In the genomic region with DNA sequence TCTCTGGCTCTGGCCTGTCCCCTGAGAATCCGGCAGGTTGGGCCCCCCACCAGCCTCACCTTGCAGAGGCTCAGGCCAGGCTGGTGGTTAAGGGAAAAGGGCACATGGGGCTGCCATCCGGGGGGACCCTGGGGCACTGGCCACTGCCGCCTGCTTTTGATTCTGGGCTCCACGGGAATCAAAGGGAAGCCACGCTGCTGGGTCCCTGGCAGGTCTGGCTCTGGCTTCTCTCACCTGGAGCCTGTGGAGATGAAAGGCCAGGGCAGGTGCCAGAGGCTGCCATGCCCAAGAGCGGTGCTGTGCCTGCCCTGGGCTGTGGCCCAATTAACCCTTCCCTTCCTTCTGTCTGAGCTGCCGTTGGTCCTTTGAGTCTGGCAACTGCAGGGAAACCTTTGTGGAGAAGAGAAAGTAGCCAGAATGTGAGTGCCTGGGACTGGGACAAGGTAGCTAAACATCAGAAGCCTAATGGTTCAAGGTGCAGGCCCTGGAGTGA, we compare ENCODE assay signal across 20 cellular contexts. TPM values are rescaled to one million over a fixed set of nuclear protein-coding genes. Genes with fewer than 3 reads are reported as not detected.
DNase-seq lines count a peak whose midpoint lies in the region; ATAC-seq and TF ChIP-seq lines count a peak whose summit lies in the region.
"Had no signal": no experiment of that assay in that cellular context is flagged by ENCODE, and none has a peak within 500 bp of the region (broad histone marks: within the 10 kb centered on the region; RNA-seq: fewer than 3 reads in every experiment).

No MANE protein-coding gene starts in this region.

- H3K27ac Mint-ChIP-seq in GM23338: no peak overlapping the region

- H2BK12ac ChIP-seq in neuronal stem cell (ENCODE audit: low read length): no peak overlapping the region

- peaks cover 23% of the 10 kb centered on the region for H3K27me3 Mint-ChIP-seq in GM23338 (ENCODE audit: insufficient read depth, low read depth, poor library complexity)

- no peak overlapping the region for H2BK15ac ChIP-seq in neuronal stem cell (ENCODE audit: low read length)

- H4K8ac ChIP-seq in neuronal stem cell (ENCODE audit: low read depth, low read length): no peak overlapping the region

- H2AK5ac ChIP-seq in neuronal stem cell (ENCODE audit: low read depth, low read length): no peak overlapping the region

- no peak for TF ChIP-seq CTCF in GM23338 (conservative IDR thresholded peaks at IDR 0.05; ENCODE audit: low read depth in 2 of 2)
- TF ChIP-seq CTCF in PC-9 (conservative IDR thresholded peaks at IDR 0.05): no peak

- H2BK120ac ChIP-seq in neuronal stem cell (ENCODE audit: low read depth, low read length): no peak overlapping the region

- H3K4ac ChIP-seq in neuronal stem cell (ENCODE audit: low read length): no peak overlapping the region

- H2BK5ac ChIP-seq in neuronal stem cell (ENCODE audit: low read length): no peak overlapping the region

- H3K4me1 Mint-ChIP-seq in GM23338: no peaks in the 10 kb centered on the region; the same call in 1 of the 3 replicates

- CTCF ChIA-PET in PC-9 (lab: Charles Lee): no interaction called here

- WGBS in neuronal stem cell (ENCODE audit: extremely low coverage in 2 of 2, insufficient read length in 2 of 2, insufficient replicate concordance in 1 of 2), 2 donors: no CpG with 5 or more reads among the region's 7 CpGs

- peak; percentile 30; the same call in 2 of the 3 replicates for ATAC-seq in GM23338
- ATAC-seq in GM18519 (IDR thresholded peaks at IDR 0.05; ENCODE audit: low FRiP score, unreplicated experiment): no peak
- ATAC-seq: PC-3 had no signal

- H3K4me3 Mint-ChIP-seq in GM23338: no peak overlapping the region

- H3K23ac ChIP-seq in neuronal stem cell (ENCODE audit: low read depth, low read length, poor library complexity): no peak overlapping the region

- no peak overlapping the region for H2AFZ ChIP-seq in GM23338
- no peak overlapping the region for H2AFZ ChIP-seq in neuronal stem cell (ENCODE audit: low read length)
- H2AFZ ChIP-seq in PC-9: no peak overlapping the region

- no peaks in the 10 kb centered on the region for H3K36me3 Mint-ChIP-seq in GM23338 (ENCODE audit: low read depth)

- H3K4me3 ChIP-seq in GM23338: no peak overlapping the region
- no peak overlapping the region for H3K4me3 ChIP-seq in neuronal stem cell (ENCODE audit: low read length in 2 of 2)
- H3K4me3 ChIP-seq in PC-9: no peak overlapping the region

- no peak overlapping the region for H3K9ac ChIP-seq in neuronal stem cell (ENCODE audit: low read depth, low read length, poor library complexity)

- H3K4me1 ChIP-seq in GM23338 (ENCODE audit: insufficient read depth): no peaks in the 10 kb centered on the region
- H3K4me1 ChIP-seq in neuronal stem cell (ENCODE audit: control insufficient read depth in 2 of 2, insufficient read depth in 1 of 2, low read depth in 1 of 2, low read length in 2 of 2): peaks cover 0 to 4% of the 10 kb centered on the region in 2 donors
- no peaks in the 10 kb centered on the region for H3K4me1 ChIP-seq in PC-9 (replicated peaks; ENCODE audit: insufficient read depth)

- peak overlapping the region; percentile 52 for H3K18ac ChIP-seq in neuronal stem cell (ENCODE audit: low read length)

- H4K20me1 ChIP-seq in GM23338 (replicated peaks; ENCODE audit: insufficient read depth) (no peaks in the 10 kb centered on the region), PC-9 (ENCODE audit: insufficient read depth) (peaks cover 4% of the 10 kb centered on the region; the same call in 1 of the 2 replicates)

- H3K27ac ChIP-seq in GM23338 (ENCODE audit: low read depth) (no peak overlapping the region), neuronal stem cell (replicated peaks; ENCODE audit: low read length) (no peak overlapping the region), PC-9 (no peak overlapping the region)
- H3K27ac ChIP-seq: C4-2B, RWPE1 had no signal

- 0 out of 2 replicates have a peak, but pooled peaks cover 3% of the 10 kb centered on the region for H3F3A ChIP-seq in GM23338 (replicated peaks; ENCODE audit: low read depth)
- no peaks in the 10 kb centered on the region for H3F3A ChIP-seq in PC-9 (ENCODE audit: insufficient read depth, low read depth)

- H3K4me2 ChIP-seq in GM23338: no peak overlapping the region
- H3K4me2 ChIP-seq in neuronal stem cell (ENCODE audit: insufficient read depth, low read length, poor library complexity, severe bottlenecking): no peak overlapping the region
- no peak overlapping the region for H3K4me2 ChIP-seq in PC-9

- H3K36me3 ChIP-seq in GM23338 (ENCODE audit: insufficient read depth) (no peaks in the 10 kb centered on the region), neuronal stem cell (replicated peaks in 1 of 2; ENCODE audit: control insufficient read depth in 2 of 2, insufficient read depth in 2 of 2, low read length in 2 of 2) (no peaks in the 10 kb centered on the region), PC-9 (ENCODE audit: low read depth) (no peaks in the 10 kb centered on the region)

- H3K14ac ChIP-seq in neuronal stem cell (ENCODE audit: low read length): no peak overlapping the region

- peaks cover 26% of the 10 kb centered on the region for H3K27me3 ChIP-seq in GM23338 (ENCODE audit: insufficient read depth)
- H3K27me3 ChIP-seq in neuronal stem cell (ENCODE audit: control insufficient read depth in 3 of 3, insufficient read depth in 3 of 3, low read depth in 1 of 3, low read length in 3 of 3): peaks cover 0 to 90% (median 15%) of the 10 kb centered on the region in 3 experiments
- peaks cover 97% of the 10 kb centered on the region for H3K27me3 ChIP-seq in PC-9 (ENCODE audit: insufficient read depth, low read depth)

- no peaks in the 10 kb centered on the region for H3K79me1 ChIP-seq in neuronal stem cell (ENCODE audit: low read depth, low read length)

- POLR2A ChIA-PET in PC-9 (lab: Charles Lee; ENCODE audit: unreplicated experiment): no interaction called here

- H3K9me3 Mint-ChIP-seq in GM23338: no peaks in the 10 kb centered on the region

- DNase-seq in DMS153 (lab: John Stamatoyannopoulos, UW) (peak; percentile 35), GM23338 (ENCODE audit: low spot score) (no peak), NCI-H2196 treated with DMSO at 0.1 percent for 48 hours (lab: John Stamatoyannopoulos, UW; ENCODE audit: unreplicated experiment) (peak; percentile 64), neuronal stem cell (ENCODE audit: low spot score) (no peak), SHP77 treated with DMSO at 0.1 percent for 48 hours (lab: John Stamatoyannopoulos, UW) (no peak), islet precursor cell (no peak), PC-9 (no peak)
- DNase-seq: ACHN, AML-193, DMS 273 treated with DMSO at 0.1 percent for 48 hours, EL, GOT3, KG1, NCI-H2107, PC-3, T1000 had no signal

- no peaks in the 10 kb centered on the region for H3K9me3 ChIP-seq in neuronal stem cell (replicated peaks in 1 of 2; ENCODE audit: control insufficient read depth in 2 of 2, insufficient read depth in 1 of 2, low read depth in 1 of 2, low read length in 2 of 2)
- H3K9me3 ChIP-seq in PC-9 (ENCODE audit: insufficient read depth, low read depth): no peaks in the 10 kb centered on the region

- H3K9me2 ChIP-seq in GM23338 (ENCODE audit: insufficient read depth) (no peaks in the 10 kb centered on the region), PC-9 (ENCODE audit: insufficient read depth) (no peaks in the 10 kb centered on the region)

- H4K91ac ChIP-seq in neuronal stem cell (ENCODE audit: low read depth, low read length, poor library complexity): no peak overlapping the region

- H3K79me2 ChIP-seq in GM23338 (replicated peaks; ENCODE audit: insufficient read depth) (no peaks in the 10 kb centered on the region), PC-9 (ENCODE audit: low read depth) (no peaks in the 10 kb centered on the region)

- intact Hi-C loops in PC-9 (cut with micrococcal nuclease; ENCODE audit: unreplicated experiment): no loop called here

- no TSS peak for BruUV-seq in PC-9 (replicated peaks; lab: Mats Ljungman, UMichigan)

TF ChIP-seq in GM23338, 12 proteins besides CTCF, POLR2A, EP300 and RAD21 (continues in another document):
- TF ChIP-seq NANOG (IDR thresholded peaks at IDR 0.05; ENCODE audit: borderline replicate concordance) (no peak), JUNB (IDR thresholded peaks at IDR 0.05; ENCODE audit: unreplicated experiment) (no peak)
- TF ChIP-seq, protein P1, sequence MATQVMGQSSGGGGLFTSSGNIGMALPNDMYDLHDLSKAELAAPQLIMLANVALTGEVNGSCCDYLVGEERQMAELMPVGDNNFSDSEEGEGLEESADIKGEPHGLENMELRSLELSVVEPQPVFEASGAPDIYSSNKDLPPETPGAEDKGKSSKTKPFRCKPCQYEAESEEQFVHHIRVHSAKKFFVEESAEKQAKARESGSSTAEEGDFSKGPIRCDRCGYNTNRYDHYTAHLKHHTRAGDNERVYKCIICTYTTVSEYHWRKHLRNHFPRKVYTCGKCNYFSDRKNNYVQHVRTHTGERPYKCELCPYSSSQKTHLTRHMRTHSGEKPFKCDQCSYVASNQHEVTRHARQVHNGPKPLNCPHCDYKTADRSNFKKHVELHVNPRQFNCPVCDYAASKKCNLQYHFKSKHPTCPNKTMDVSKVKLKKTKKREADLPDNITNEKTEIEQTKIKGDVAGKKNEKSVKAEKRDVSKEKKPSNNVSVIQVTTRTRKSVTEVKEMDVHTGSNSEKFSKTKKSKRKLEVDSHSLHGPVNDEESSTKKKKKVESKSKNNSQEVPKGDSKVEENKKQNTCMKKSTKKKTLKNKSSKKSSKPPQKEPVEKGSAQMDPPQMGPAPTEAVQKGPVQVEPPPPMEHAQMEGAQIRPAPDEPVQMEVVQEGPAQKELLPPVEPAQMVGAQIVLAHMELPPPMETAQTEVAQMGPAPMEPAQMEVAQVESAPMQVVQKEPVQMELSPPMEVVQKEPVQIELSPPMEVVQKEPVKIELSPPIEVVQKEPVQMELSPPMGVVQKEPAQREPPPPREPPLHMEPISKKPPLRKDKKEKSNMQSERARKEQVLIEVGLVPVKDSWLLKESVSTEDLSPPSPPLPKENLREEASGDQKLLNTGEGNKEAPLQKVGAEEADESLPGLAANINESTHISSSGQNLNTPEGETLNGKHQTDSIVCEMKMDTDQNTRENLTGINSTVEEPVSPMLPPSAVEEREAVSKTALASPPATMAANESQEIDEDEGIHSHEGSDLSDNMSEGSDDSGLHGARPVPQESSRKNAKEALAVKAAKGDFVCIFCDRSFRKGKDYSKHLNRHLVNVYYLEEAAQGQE (IDR thresholded peaks at IDR 0.05; ENCODE audit: unreplicated experiment): no peak

RNA-seq across cellular contexts. Expression of a gene that starts 9.4 kb away (rescaled TPM):
- 0.10 and 0.31 TPM in 2 replicates for total RNA-seq in GM23338 (2014; rRNA removed; shearing (Covaris generic))
- 0.08 and 0.16 TPM in 2 replicates for polyA plus RNA-seq in GM23338 (2016; fragmentation: Nextera tagmentation; extraction: Ambion mirVana)
- polyA plus RNA-seq in neuronal stem cell (2013, experiment 1 of 2): 0.20 TPM
- 0.19 TPM for polyA plus RNA-seq in neuronal stem cell (2013, experiment 2 of 2)
- not detected in 2 replicates for total RNA-seq in PC-9 (2021)
- total RNA-seq: PC-3; T-helper 1 cell treated with Interleukin-12 subunit alpha and Interleukin-12 subunit beta and Interleukin-4 antibody, amounts not matched to agents 30 ng/mL and 1 ng/mL, for 36 hours had no signal

Comparison
In these comparisons a context has a peak if more than half of its experiments do, and no peak if none do; other contexts are left out.
1. DNase-seq: peak in DMS153 (single experiment) and NCI-H2196 treated with DMSO at 0.1 percent for 48 hours (single experiment); none in GM23338 (single experiment), neuronal stem cell (single experiment), SHP77 treated with DMSO at 0.1 percent for 48 hours (single experiment), islet precursor cell (single experiment) and PC-9 (0 of 2).